ENCODE assay signal across 12 cellular contexts in genomic region chr6:43851204-43851855, GRCh38.
A peak's percentile ranks its signal among the peaks of the same experiment; 100 is the strongest.
DNase-seq lines count a peak whose midpoint lies in the region; ATAC-seq and TF ChIP-seq lines count a peak whose summit lies in the region.
"Had no signal": no experiment of that assay in that cellular context is flagged by ENCODE, and none has a peak within 500 bp of the region (broad histone marks: within the 10 kb centered on the region; RNA-seq: fewer than 3 reads in every experiment).

No MANE protein-coding gene starts in this region.

- peak; percentile 5 to 56 for ATAC-seq in upper lobe of left lung (ENCODE audit: low FRiP score in 2 of 2)
- no peak for ATAC-seq in GM19397 (IDR thresholded peaks at IDR 0.05; ENCODE audit: unreplicated experiment)
- ATAC-seq: activated CD8-positive, alpha-beta T cell treated with anti-CD3 and anti-CD28 coated beads for 36 hours; effector memory CD8-positive, alpha-beta T cell; natural killer cell had no signal

- no peak overlapping the region for H3K4me3 ChIP-seq in H7 (ENCODE audit: insufficient read depth, low read depth, low read length)
- no peak overlapping the region for H3K4me3 ChIP-seq in upper lobe of left lung

- TF ChIP-seq EP300 in upper lobe of left lung (IDR thresholded peaks at IDR 0.05) = no peak

- H3K27ac ChIP-seq in upper lobe of left lung = peak overlapping the region in 2 of 4 donors; percentile 27 to 44

- H3K27me3 ChIP-seq in H7 (ENCODE audit: control insufficient read depth, insufficient read depth, low read length) = no peaks in the 10 kb centered on the region
- H3K27me3 ChIP-seq in upper lobe of left lung = no peaks in the 10 kb centered on the region

- TF ChIP-seq POLR2A in upper lobe of left lung (IDR thresholded peaks at IDR 0.05) = no peak

- WGBS in upper lobe of left lung, 2 donors = 78 to 79% methylated on average over 10 of the region's 10 CpGs

- peak; percentile 73 for DNase-seq in H7
- peak; percentile 95 for DNase-seq in amniotic epithelial cell (ENCODE audit: low read depth)
- peak; percentile 57 for DNase-seq in iPS-NIHi7 (ENCODE audit: extremely low spot score)
- DNase-seq in upper lobe of left lung = no peak
- no peak for DNase-seq in Ammon's horn (ENCODE audit: low spot score)
- DNase-seq in SHP77 treated with DMSO at 0.1 percent for 48 hours (lab: John Stamatoyannopoulos, UW) = no peak
- DNase-seq: activated CD8-positive, alpha-beta T cell treated with anti-CD3 and anti-CD28 coated beads for 36 hours; DND-41; effector memory CD8-positive, alpha-beta T cell; natural killer cell; NCI-H2029 had no signal

- H3K9me3 ChIP-seq in upper lobe of left lung = no peaks in the 10 kb centered on the region

- H3K36me3 ChIP-seq in H7 (replicated peaks; ENCODE audit: control insufficient read depth, insufficient read depth, low read length) = no peaks in the 10 kb centered on the region
- no peaks in the 10 kb centered on the region for H3K36me3 ChIP-seq in upper lobe of left lung

- TF ChIP-seq CTCF in upper lobe of left lung (IDR thresholded peaks at IDR 0.05) = no peak

- H3K4me1 ChIP-seq in upper lobe of left lung = peaks cover 0 to 3% (median 0%) of the 10 kb centered on the region in 4 donors

Comparison
In these comparisons a context has a peak if more than half of its experiments do, and no peak if none do; other contexts are left out.
1. DNase-seq: peak in H7 (single experiment), amniotic epithelial cell (single experiment) and iPS-NIHi7 (single experiment); none in upper lobe of left lung (0 of 2), Ammon's horn (single experiment) and SHP77 treated with DMSO at 0.1 percent for 48 hours (single experiment).